22 cellular contexts compared by ENCODE assay signal in the genomic region with DNA sequence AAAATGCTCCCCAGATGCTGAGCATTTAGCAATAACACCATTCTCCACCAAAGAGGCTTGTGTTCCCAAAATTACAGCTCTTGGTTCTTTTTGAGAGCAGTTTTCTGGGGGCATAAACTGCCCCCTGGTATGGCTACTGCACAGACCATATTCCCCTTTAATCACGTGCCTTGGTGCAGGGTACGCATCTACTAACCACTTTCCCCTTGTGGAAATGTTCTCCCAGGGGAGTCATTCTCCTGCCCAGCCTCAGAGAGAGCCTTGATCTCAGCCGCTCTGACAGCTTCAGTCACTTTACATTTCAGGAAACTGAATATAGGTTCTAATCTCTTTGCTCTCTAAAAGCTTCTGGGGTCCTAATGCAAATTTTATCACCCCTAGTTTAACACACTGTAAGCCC.
"Had no signal": no experiment of that assay in that cellular context is flagged by ENCODE, and none has a peak within 500 bp of the region (broad histone marks: within the 10 kb centered on the region; RNA-seq: fewer than 3 reads in every experiment).

No MANE protein-coding gene starts in this region.

- H3K27ac ChIP-seq: colonic mucosa, dorsolateral prefrontal cortex, heart left ventricle, pancreas, psoas muscle, right atrium auricular region, spleen, tibial artery, VCaP had no signal

- H3K9me3 Mint-ChIP-seq: activated naive CD4-positive, alpha-beta T cell treated with anti-CD3 and anti-CD28 coated beads, Interleukin-2, amount 10 ng/mL, durations not matched to agents 7 days and 5 days; effector memory CD8-positive, alpha-beta T cell; nephron; stimulated activated naive CD8-positive, alpha-beta T cell treated with anti-CD3 and anti-CD28 coated beads, Interleukin-15, Interleukin-2, amounts not matched to agents 100 ng/mL and 50 ng/mL, for 24 hours had no signal

- H3K27me3 ChIP-seq: colonic mucosa, dorsolateral prefrontal cortex, heart left ventricle, pancreas, right atrium auricular region, spleen, tibial artery had no signal

- H3K4me3 Mint-ChIP-seq: activated naive CD4-positive, alpha-beta T cell treated with anti-CD3 and anti-CD28 coated beads, Interleukin-2, amount 10 ng/mL, durations not matched to agents 7 days and 5 days; activated T-cell treated with anti-CD3 and anti-CD28 coated beads, Interleukin-2, amount 50 U/mL, for 72 hours; effector memory CD8-positive, alpha-beta T cell; nephron; stimulated activated naive CD8-positive, alpha-beta T cell treated with anti-CD3 and anti-CD28 coated beads, Interleukin-15, Interleukin-2, amounts not matched to agents 100 ng/mL and 50 ng/mL, for 24 hours had no signal

- H3K27ac Mint-ChIP-seq: activated naive CD4-positive, alpha-beta T cell treated with anti-CD3 and anti-CD28 coated beads, Interleukin-2, amount 10 ng/mL, durations not matched to agents 7 days and 5 days; activated T-cell treated with anti-CD3 and anti-CD28 coated beads, Interleukin-2, amount 50 U/mL, for 72 hours; effector memory CD8-positive, alpha-beta T cell; nephron; stimulated activated naive CD8-positive, alpha-beta T cell treated with anti-CD3 and anti-CD28 coated beads, Interleukin-15, Interleukin-2, amounts not matched to agents 100 ng/mL and 50 ng/mL, for 24 hours had no signal

- DNase-seq: activated CD4-positive, alpha-beta T cell treated with anti-CD3 and anti-CD28 coated beads for 1 hour; activated CD4-positive, alpha-beta T cell treated with anti-CD3 and anti-CD28 coated beads, Interleukin-2, amount 50 U/mL, for 4 hours; activated effector memory CD4-positive, alpha-beta T cell treated with anti-CD3 and anti-CD28 coated beads, Interleukin-2, amount 50 U/mL, for 16 hours; activated naive CD4-positive, alpha-beta T cell treated with anti-CD3 and anti-CD28 coated beads, Interleukin-2, amount 10 ng/mL, durations not matched to agents 7 days and 5 days; activated T-cell treated with anti-CD3 and anti-CD28 coated beads, Interleukin-2, amount 50 U/mL, for 72 hours; amygdala; colonic mucosa; dorsolateral prefrontal cortex; effector memory CD8-positive, alpha-beta T cell; heart left ventricle; left colon; mesenchymal stem cell; pancreas; psoas muscle; spleen; stimulated activated CD4-positive, alpha-beta T cell treated with anti-CD3 and anti-CD28 coated beads, Interleukin-4, amount 100 ng/mL, for 1 hour; substantia nigra; tibial artery had no signal

- H3K9me3 ChIP-seq: colonic mucosa, heart left ventricle, pancreas, psoas muscle, right atrium auricular region, spleen, tibial artery had no signal

- H3K4me3 ChIP-seq: colonic mucosa, dorsolateral prefrontal cortex, heart left ventricle, pancreas, psoas muscle, right atrium auricular region, spleen, tibial artery had no signal

- H3K36me3 Mint-ChIP-seq: activated naive CD4-positive, alpha-beta T cell treated with anti-CD3 and anti-CD28 coated beads, Interleukin-2, amount 10 ng/mL, durations not matched to agents 7 days and 5 days had no signal

- H3K4me1 ChIP-seq: colonic mucosa, psoas muscle had no signal

- H3K36me3 ChIP-seq: colonic mucosa, heart left ventricle, pancreas, right atrium auricular region, spleen, tibial artery had no signal

- ATAC-seq: activated T-cell treated with anti-CD3 and anti-CD28 coated beads, Interleukin-2, amount 50 U/mL, for 72 hours; effector memory CD8-positive, alpha-beta T cell; heart left ventricle; left colon; pancreas; psoas muscle had no signal
